In genomic region chr3:15631426-15632211, GRCh38 we compare ENCODE assay signal across 10 cellular contexts. TPM values are rescaled to one million over a fixed set of nuclear protein-coding genes. Genes with fewer than 3 reads are reported as not detected.
A peak's percentile ranks its signal among the peaks of the same experiment; 100 is the strongest.
DNase-seq lines count a peak whose midpoint lies in the region; ATAC-seq and TF ChIP-seq lines count a peak whose summit lies in the region.
"Had no signal": no experiment of that assay in that cellular context is flagged by ENCODE, and none has a peak within 500 bp of the region (broad histone marks: within the 10 kb centered on the region; RNA-seq: fewer than 3 reads in every experiment).

No MANE protein-coding gene starts in this region.

- TF ChIP-seq POLR2A in IMR-90 (IDR thresholded peaks at IDR 0.05; ENCODE audit: low read depth, low read length) = no peak

- BruUV-seq in IMR-90 (replicated peaks; lab: Mats Ljungman, UMichigan) (no TSS peak), OCI-LY7 (replicated peaks; lab: Mats Ljungman, UMichigan) (no TSS peak)

- H2BK20ac ChIP-seq in IMR-90 (ENCODE audit: low read depth, low read length) = peak overlapping the region; percentile 96

- peak overlapping the region; percentile 83 to 93 for H4K8ac ChIP-seq in IMR-90 (ENCODE audit: low read depth in 2 of 2, low read length in 2 of 2)

- no peaks in the 10 kb centered on the region for H3K9me3 ChIP-seq in IMR-90 (ENCODE audit: control insufficient read depth, insufficient read depth, low read length)
- no peaks in the 10 kb centered on the region for H3K9me3 ChIP-seq in parathyroid adenoma (ENCODE audit: control insufficient read depth, low read length)
- no peaks in the 10 kb centered on the region for H3K9me3 ChIP-seq in OCI-LY7 (ENCODE audit: low read length)

- H3K27ac ChIP-seq in ACC112 (ENCODE audit: low read depth, low read length) (peak overlapping the region; percentile 98), IMR-90 (ENCODE audit: insufficient read depth, low read length) (peak overlapping the region; percentile 70), dorsolateral prefrontal cortex (peak overlapping the region in 57 of 59 donors; percentile 1 to 97 (median 84)), parathyroid adenoma (no peak overlapping the region), OCI-LY7 (ENCODE audit: low read depth, low read length, poor library complexity, severe bottlenecking) (no peak overlapping the region)
- H3K27ac ChIP-seq: KMS-11 had no signal

- ATAC-seq in IMR-90 (ENCODE audit: low read depth) (no peak), GM21619 (IDR thresholded peaks at IDR 0.05; ENCODE audit: unreplicated experiment) (no peak)

- H3K79me2 ChIP-seq in ACC112 (ENCODE audit: control insufficient read depth, insufficient read depth, low read length, unreplicated experiment) (no peaks in the 10 kb centered on the region), parathyroid adenoma (peaks cover 2% of the 10 kb centered on the region), OCI-LY7 (ENCODE audit: insufficient read depth, low read depth, low read length) (no peaks in the 10 kb centered on the region)

- POLR2A ChIA-PET in IMR-90 (lab: Charles Lee; ENCODE audit: unreplicated experiment) = no interaction called here
- POLR2A ChIA-PET in OCI-LY7 (lab: Charles Lee) = interaction anchor here (0.6 kb wide), 1 partner anchor 454 kb away, joined by 3 read pairs; no protein-coding TSS in a partner anchor

- peak overlapping the region; percentile 97 for H4K91ac ChIP-seq in IMR-90 (ENCODE audit: insufficient read depth, low read depth, low read length)

- WGBS in IMR-90 (ENCODE audit: extremely low coverage in 2 of 2, insufficient read length in 1 of 2), 2 experiments = 68% methylated on average over 8 of the region's 12 CpGs; no CpG with 5 or more reads in 1 of the 2 experiments

- H4K5ac ChIP-seq in IMR-90 (ENCODE audit: low read depth, low read length) = peak overlapping the region; percentile 31

- DNase-seq in IMR-90 = peak; percentile 39
- no peak for DNase-seq in dorsolateral prefrontal cortex
- DNase-seq in OCI-LY7 (ENCODE audit: low spot score) = no peak
- DNase-seq in H4 (ENCODE audit: low spot score) = no peak
- DNase-seq in NCI-H82 treated with DMSO at 0.1 percent for 48 hours (lab: John Stamatoyannopoulos, UW; ENCODE audit: unreplicated experiment) = no peak
- DNase-seq: activated CD8-positive, alpha-beta memory T cell treated with anti-CD3 and anti-CD28 coated beads, Interleukin-2, amount 50 U/mL, for 4 hours had no signal

- no peaks in the 10 kb centered on the region for H4K20me1 ChIP-seq in IMR-90 (ENCODE audit: insufficient read depth, low read length)
- no peaks in the 10 kb centered on the region for H4K20me1 ChIP-seq in OCI-LY7 (ENCODE audit: insufficient read depth, low read length)

- no peak overlapping the region for H3K4me2 ChIP-seq in IMR-90 (ENCODE audit: low read depth, low read length)
- H3K4me2 ChIP-seq in parathyroid adenoma (ENCODE audit: low read length) = no peak overlapping the region
- H3K4me2 ChIP-seq in OCI-LY7 (ENCODE audit: low read length) = no peak overlapping the region

- peak overlapping the region; percentile 92 for H3K18ac ChIP-seq in IMR-90 (ENCODE audit: low read depth, low read length)

- H3K4ac ChIP-seq in IMR-90 (ENCODE audit: low read depth, low read length) = peak overlapping the region; percentile 94

- H3K14ac ChIP-seq in IMR-90 (replicated peaks; ENCODE audit: low read depth, low read length) = peak overlapping the region; percentile 91

- peak overlapping the region; percentile 98 for H2BK15ac ChIP-seq in IMR-90 (ENCODE audit: low read depth, low read length)

- H3K36me3 ChIP-seq in ACC112 (ENCODE audit: insufficient read depth, low read length) (no peaks in the 10 kb centered on the region), IMR-90 (ENCODE audit: control insufficient read depth, insufficient read depth, low read length) (no peaks in the 10 kb centered on the region), parathyroid adenoma (ENCODE audit: control insufficient read depth, insufficient read depth, low read length) (no peaks in the 10 kb centered on the region), OCI-LY7 (ENCODE audit: insufficient read depth, low read length) (no peaks in the 10 kb centered on the region)

- H3K56ac ChIP-seq in IMR-90 (ENCODE audit: extremely low read depth, insufficient read depth, low read length) = peak overlapping the region; percentile 92

- H3K4me1 ChIP-seq in ACC112 (ENCODE audit: control insufficient read depth, insufficient read depth, low read length, unreplicated experiment) (peaks cover 60% of the 10 kb centered on the region), IMR-90 (ENCODE audit: control insufficient read depth, insufficient read depth, low read length) (peaks cover 34% of the 10 kb centered on the region), parathyroid adenoma (peaks cover 38% of the 10 kb centered on the region), OCI-LY7 (ENCODE audit: insufficient read depth, low read length, poor library complexity, severe bottlenecking) (peaks cover 10% of the 10 kb centered on the region)

- no peaks in the 10 kb centered on the region for H3K27me3 ChIP-seq in ACC112 (ENCODE audit: insufficient read depth, low read length)
- H3K27me3 ChIP-seq in IMR-90 (ENCODE audit: control insufficient read depth, insufficient read depth, low read length) = no peaks in the 10 kb centered on the region
- H3K27me3 ChIP-seq in dorsolateral prefrontal cortex = no peaks in the 10 kb centered on the region
- H3K27me3 ChIP-seq in parathyroid adenoma (ENCODE audit: control insufficient read depth, insufficient read depth, low read length) = no peaks in the 10 kb centered on the region

- peak overlapping the region; percentile 95 for H2BK120ac ChIP-seq in IMR-90 (ENCODE audit: low read depth, low read length)

- no peak overlapping the region for H3K4me3 ChIP-seq in ACC112 (ENCODE audit: low read depth, low read length)
- H3K4me3 ChIP-seq in IMR-90 (ENCODE audit: insufficient read depth, low read depth, low read length) = no peak overlapping the region
- peak overlapping the region in 4 of 59 donors; percentile 28 to 60 (median 50) for H3K4me3 ChIP-seq in dorsolateral prefrontal cortex
- H3K4me3 ChIP-seq in parathyroid adenoma (ENCODE audit: low read depth, low read length) = no peak overlapping the region
- no peak overlapping the region for H3K4me3 ChIP-seq in OCI-LY7 (ENCODE audit: low read depth, low read length, poor library complexity, severe bottlenecking)

- H2AFZ ChIP-seq in ACC112 (ENCODE audit: low read length, unreplicated experiment) (no peak overlapping the region), IMR-90 (replicated peaks; ENCODE audit: low read length, poor library complexity) (peak overlapping the region; percentile 70), parathyroid adenoma (peak overlapping the region; percentile 7), OCI-LY7 (ENCODE audit: low read length) (no peak overlapping the region)

- H3K9ac ChIP-seq in IMR-90 (ENCODE audit: low read depth, low read length) (peak overlapping the region; percentile 3; the same call in 1 of the 2 replicates), parathyroid adenoma (no peak overlapping the region)
- H3K9ac ChIP-seq: KMS-11 had no signal

- peak overlapping the region; percentile 86 for H2BK5ac ChIP-seq in IMR-90 (ENCODE audit: low read depth, low read length, poor library complexity, severe bottlenecking)

- H3K23ac ChIP-seq in IMR-90 (ENCODE audit: low read depth, low read length) = peak overlapping the region; percentile 97

- H3K79me1 ChIP-seq in IMR-90 (ENCODE audit: low read depth in 1 of 2, low read length in 2 of 2) = peaks cover 12 to 30% of the 10 kb centered on the region in 2 experiments; a peak in 3 of 4 replicates

- CTCF ChIA-PET in IMR-90 (lab: Yijun Ruan, JAX) = interaction anchor here (1.0 to 1.4 kb wide), 2 partner anchors 26 to 180 kb away, joined by 3 to 5 read pairs; no protein-coding TSS in a partner anchor
- CTCF ChIA-PET in OCI-LY7 (lab: Charles Lee; ENCODE audit: unreplicated experiment) = no interaction called here

- peaks cover 19% of the 10 kb centered on the region for H3K9me1 ChIP-seq in IMR-90 (ENCODE audit: insufficient read depth, low read length)

- in situ Hi-C loops in IMR-90 (cut with MboI; ENCODE audit: low sequenced_read_pairs) = loop anchor here (25.0 kb wide), 2 partner anchors 431 to 606 kb away; no protein-coding TSS in a partner anchor

- dilution Hi-C loops in IMR-90 (cut with HindIII; ENCODE audit: low sequenced_read_pairs, unreplicated experiment) = no loop called here

- TF ChIP-seq CTCF in IMR-90 (conservative IDR thresholded peaks at IDR 0.05; ENCODE audit: low read depth, low read length) = no peak
- TF ChIP-seq CTCF in dorsolateral prefrontal cortex (IDR thresholded peaks at IDR 0.05 in 54 of 56, conservative IDR thresholded peaks at IDR 0.05 in 2 of 56; ENCODE audit: low read depth in 1 of 56, partially characterized antibody in 56 of 56) = peak in 5 of 56 donors; percentile 7 to 20 (median 9)
- TF ChIP-seq CTCF in parathyroid adenoma (IDR thresholded peaks at IDR 0.05) = no peak
- no peak for TF ChIP-seq CTCF in OCI-LY7 (conservative IDR thresholded peaks at IDR 0.05; ENCODE audit: low read length)

- intact Hi-C loops in IMR-90 (cut with micrococcal nuclease) (loop anchor here (1.0 to 10.0 kb wide), 5 partner anchors 16 to 613 kb away; partner anchors contain the start of gene ANKRD28), dorsolateral prefrontal cortex (cut with DNase I) (loop anchor here (2.0 to 10.0 kb wide), 5 partner anchors 21 to 623 kb away; partner anchors contain the start of genes ANKRD28 (in 2 of the 2) and GALNT15 (in 1 of the 2)), OCI-LY7 (cut with micrococcal nuclease; ENCODE audit: unreplicated experiment) (loop anchor here (2.0 to 10.0 kb wide), 4 partner anchors 323 to 616 kb away; no protein-coding TSS in a partner anchor)

- no peak for TF ChIP-seq RAD21 in IMR-90 (IDR thresholded peaks at IDR 0.05; ENCODE audit: low read length)

- peak overlapping the region; percentile 83 for H2AK9ac ChIP-seq in IMR-90 (replicated peaks; ENCODE audit: low read depth, low read length, poor library complexity)

- H2AK5ac ChIP-seq in IMR-90 (ENCODE audit: low read depth, low read length) = peak overlapping the region; percentile 91

- no peaks in the 10 kb centered on the region for H3K9me2 ChIP-seq in OCI-LY7 (ENCODE audit: insufficient read depth, low read length)

RNA-seq across cellular contexts. Expression of gene BTD, which starts 30.1 kb away (rescaled TPM):
- total RNA-seq in IMR-90 (2012; rRNA removed) = 14.2 and 21.1 TPM in 2 replicates
- 12.0 and 14.8 TPM in 2 replicates for polyA plus RNA-seq in IMR-90 (2012; rRNA removed)
- 9.0 and 13.6 TPM in 2 replicates for polyA plus RNA-seq in IMR-90 (2012; cell fraction: cytosol; rRNA removed)
- 7.5 and 11.5 TPM in 2 replicates for polyA plus RNA-seq in IMR-90 (2012; cell fraction: nucleus; rRNA removed; ENCODE audit: low replicate concordance)
- 10 to 100 TPM; 15.3 to 39.3 (median 24.9) TPM for total RNA-seq in dorsolateral prefrontal cortex
- total RNA-seq in OCI-LY7 (2014; rRNA removed; shearing (Covaris generic)) = 4.7 and 6.0 TPM in 2 replicates
- total RNA-seq in OCI-LY7 (2022) = 4.2 and 4.8 TPM in 2 replicates
- total RNA-seq in H4 (2014; rRNA removed; shearing (Covaris generic)) = 20.1 and 23.8 TPM in 2 replicates

RNA-seq across cellular contexts. Expression of gene HACL1, which starts 30.2 kb away (rescaled TPM):
- total RNA-seq in IMR-90 (2012; rRNA removed) (28.1 and 31.4 TPM in 2 replicates), dorsolateral prefrontal cortex (10 to 100 TPM; 24.5 to 48.9 (median 35.2) TPM), OCI-LY7 (2022) (22.0 and 29.1 TPM in 2 replicates)
- polyA plus RNA-seq in IMR-90 (2012; rRNA removed) = 9.9 and 11.1 TPM in 2 replicates
- polyA plus RNA-seq in IMR-90 (2012; cell fraction: cytosol; rRNA removed) = 5.4 and 7.0 TPM in 2 replicates
- 7.2 and 16.3 TPM in 2 replicates for polyA plus RNA-seq in IMR-90 (2012; cell fraction: nucleus; rRNA removed; ENCODE audit: low replicate concordance)
- 13.9 and 25.5 TPM in 2 replicates for total RNA-seq in OCI-LY7 (2014; rRNA removed; shearing (Covaris generic))
- 18.1 and 19.0 TPM in 2 replicates for total RNA-seq in H4 (2014; rRNA removed; shearing (Covaris generic))

Comparison
In these comparisons a context has a peak if more than half of its experiments do, and no peak if none do; other contexts are left out.
1. H2AFZ ChIP-seq: peak in IMR-90 (single experiment) and parathyroid adenoma (single experiment); none in ACC112 (single experiment) and OCI-LY7 (single experiment).
2. H3K27ac ChIP-seq: peak in ACC112 (single experiment), IMR-90 (single experiment) and dorsolateral prefrontal cortex (57 of 59); none in parathyroid adenoma (single experiment) and OCI-LY7 (single experiment).